Comparison of ENCODE assay signal across 11 cellular contexts in the genomic region with DNA sequence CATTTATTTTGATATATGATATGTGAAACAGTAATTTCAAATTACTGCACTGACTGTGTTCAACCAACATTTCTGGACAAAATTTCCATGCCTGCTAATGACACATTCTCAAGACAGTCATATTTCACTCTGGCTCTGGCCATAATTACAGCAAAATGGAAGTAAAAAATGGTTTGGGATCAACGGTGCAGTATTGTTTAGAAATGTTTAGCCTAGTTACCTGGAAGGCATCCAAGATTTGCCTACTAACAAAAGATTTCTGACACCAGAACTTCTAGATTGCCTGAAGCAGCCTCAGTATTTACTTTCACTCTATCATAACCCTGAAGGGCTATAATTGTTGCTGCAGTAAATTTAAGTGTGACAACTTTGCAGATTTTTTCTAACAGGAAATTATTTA.
DNase-seq lines count a peak whose midpoint lies in the region; ATAC-seq and TF ChIP-seq lines count a peak whose summit lies in the region.
"Had no signal": no experiment of that assay in that cellular context is flagged by ENCODE, and none has a peak within 500 bp of the region (broad histone marks: within the 10 kb centered on the region; RNA-seq: fewer than 3 reads in every experiment).

No MANE protein-coding gene starts in this region.

- DNase-seq in COLO829 (ENCODE audit: low spot score): peak; percentile 14
- DNase-seq in HT1080 (ENCODE audit: low read depth): peak; percentile 64
- peak; percentile 35 for DNase-seq in RKO (ENCODE audit: low spot score)
- DNase-seq in fibroblast of peridontal ligament (ENCODE audit: extremely low read depth): peak; percentile 98
- DNase-seq in WERI-Rb-1: no peak
- no peak for DNase-seq in NOMO-1 (lab: John Stamatoyannopoulos, UW; ENCODE audit: unreplicated experiment in 2 of 2)
- DNase-seq: activated T-cell treated with anti-CD3 and anti-CD28 coated beads, Interleukin-2, amount 50 U/mL, for 1 hour; mesendoderm; upper lobe of right lung had no signal

- no peaks in the 10 kb centered on the region for H3K27me3 ChIP-seq in WERI-Rb-1 (ENCODE audit: insufficient read depth, low read depth, severe bottlenecking)
- H3K27me3 ChIP-seq: upper lobe of right lung had no signal

- H3K4me3 ChIP-seq in WERI-Rb-1 (ENCODE audit: low read depth, low read length): no peak overlapping the region
- H3K4me3 ChIP-seq: upper lobe of right lung had no signal

- no peak overlapping the region for H3K27ac ChIP-seq in WERI-Rb-1
- H3K27ac ChIP-seq: upper lobe of right lung had no signal

- ATAC-seq in GM21526 (IDR thresholded peaks at IDR 0.05; ENCODE audit: low FRiP score, unreplicated experiment) (no peak), HG03439 (IDR thresholded peaks at IDR 0.05; ENCODE audit: unreplicated experiment) (no peak)
- ATAC-seq: upper lobe of right lung had no signal

- no peaks in the 10 kb centered on the region for H3K36me3 ChIP-seq in WERI-Rb-1
- H3K36me3 ChIP-seq: upper lobe of right lung had no signal

- no peaks in the 10 kb centered on the region for H3K9me3 ChIP-seq in WERI-Rb-1 (ENCODE audit: severe bottlenecking)
- H3K9me3 ChIP-seq: upper lobe of right lung had no signal

- no peak for TF ChIP-seq CTCF in WERI-Rb-1 (IDR thresholded peaks at IDR 0.05; ENCODE audit: low read depth, low read length)

Comparison
In these comparisons a context has a peak if more than half of its experiments do, and no peak if none do; other contexts are left out.
1. DNase-seq: peak in COLO829 (single experiment), HT1080 (single experiment), RKO (single experiment) and fibroblast of peridontal ligament (single experiment); none in WERI-Rb-1 (single experiment) and NOMO-1 (0 of 2).